1 cellular context compared by ENCODE assay signal in genomic region chr22:23262474-23263332, GRCh38.
TF ChIP-seq lines count a peak whose summit lies in the region.

No MANE protein-coding gene starts in this region.

TF ChIP-seq in K562, 482 proteins besides CTCF, POLR2A, EP300 and RAD21 (continued from another document):
- TF ChIP-seq ZNF699 (CRISPR knock-in tag; IDR thresholded peaks at IDR 0.05; ENCODE audit: insufficient replicate concordance), result no peak
- peak; percentile 23; the same call in 1 of the 2 replicates for TF ChIP-seq ZBTB7A (IDR thresholded peaks at IDR 0.05; ENCODE audit: borderline replicate concordance, control insufficient read depth, low read depth, low read length)
- TF ChIP-seq PHF20 (IDR thresholded peaks at IDR 0.05; ENCODE audit: partially characterized antibody), result no peak
